Comparison of ENCODE assay signal across 2 cellular contexts in genomic region chr9:69674112-69674511, GRCh38.
TF ChIP-seq lines count a peak whose summit lies in the region.

No MANE protein-coding gene starts in this region.

TF ChIP-seq in IMR-90, 13 proteins besides CTCF, POLR2A, EP300 and RAD21:
- TF ChIP-seq NFE2L2 (IDR thresholded peaks at IDR 0.05; ENCODE audit: low read depth, low read length) = no peak
- no peak for TF ChIP-seq FOS (IDR thresholded peaks at IDR 0.05; ENCODE audit: low read depth, low read length)
- no peak for TF ChIP-seq SMC3 (IDR thresholded peaks at IDR 0.05; ENCODE audit: low read depth, low read length)
- no peak for TF ChIP-seq BHLHE40 (IDR thresholded peaks at IDR 0.05; ENCODE audit: low read depth, low read length)
- no peak for TF ChIP-seq RFX5 (IDR thresholded peaks at IDR 0.05; ENCODE audit: low read depth, low read length)
- no peak for TF ChIP-seq MAFK (IDR thresholded peaks at IDR 0.05; ENCODE audit: low read depth, low read length)
- no peak for TF ChIP-seq MAZ (IDR thresholded peaks at IDR 0.05; ENCODE audit: borderline replicate concordance, low read depth, low read length)
- TF ChIP-seq ELK1 (IDR thresholded peaks at IDR 0.05; ENCODE audit: borderline replicate concordance, low read depth, low read length) = no peak
- no peak for TF ChIP-seq USF2 (IDR thresholded peaks at IDR 0.05; ENCODE audit: low read depth, low read length)
- TF ChIP-seq MXI1 (IDR thresholded peaks at IDR 0.05; ENCODE audit: borderline replicate concordance, low read depth, low read length) = no peak
- no peak for TF ChIP-seq CHD1 (IDR thresholded peaks at IDR 0.05; ENCODE audit: low read depth, low read length)
- TF ChIP-seq RCOR1 (IDR thresholded peaks at IDR 0.05; ENCODE audit: insufficient replicate concordance, low read length) = no peak
- TF ChIP-seq CEBPB (IDR thresholded peaks at IDR 0.05; ENCODE audit: low read depth, low read length) = no peak

TF ChIP-seq in H1, 55 proteins besides CTCF, POLR2A, EP300 and RAD21:
- TF ChIP-seq ATF3 (IDR thresholded peaks at IDR 0.05; ENCODE audit: insufficient read depth, low read depth, low read length) = no peak
- TF ChIP-seq NANOG (IDR thresholded peaks at IDR 0.05; ENCODE audit: insufficient read depth, low read depth, low read length, poor library complexity, severe bottlenecking) = no peak
- TF ChIP-seq POLR2AphosphoS5 (IDR thresholded peaks at IDR 0.05; ENCODE audit: low read depth, low read length) = no peak
- no peak for TF ChIP-seq TAF1 (IDR thresholded peaks at IDR 0.05; ENCODE audit: low read depth, low read length)
TF ChIP-seq in H1: peak in this region for 0.
